8 cellular contexts compared by ENCODE assay signal in genomic region chr7:114414151-114415053, GRCh38. TPM values are rescaled to one million over a fixed set of nuclear protein-coding genes. Genes with fewer than 3 reads are reported as not detected.
DNase-seq lines count a peak whose midpoint lies in the region; ATAC-seq, FAIRE-seq and TF ChIP-seq lines count a peak whose summit lies in the region.

FOXP2 (plus strand) TSS chr7:114414815; CDS start chr7:114426512, 11,697 bp downstream.

- H3K36me3 ChIP-seq in DND-41 (ENCODE audit: insufficient read depth, low read length) = no peaks in the 10 kb centered on the region
- no peaks in the 10 kb centered on the region for H3K36me3 ChIP-seq in esophagus squamous epithelium
- H3K36me3 ChIP-seq in pancreas = no peaks in the 10 kb centered on the region

- no peak for TF ChIP-seq POLR2A in esophagus squamous epithelium (IDR thresholded peaks at IDR 0.05)

- no peaks in the 10 kb centered on the region for H3K79me2 ChIP-seq in DND-41 (ENCODE audit: insufficient read depth, low read length)

- H3K9me3 ChIP-seq in DND-41 (ENCODE audit: insufficient read depth, low read length, severe bottlenecking) (no peaks in the 10 kb centered on the region), esophagus squamous epithelium (no peaks in the 10 kb centered on the region), pancreas (no peaks in the 10 kb centered on the region)

- ATAC-seq in DND-41 (ENCODE audit: insufficient read depth, low read depth) (peak; percentile 53; the same call in 2 of the 3 replicates), pancreas (peak; percentile 40 to 62 (median 49))

- H3K4me1 ChIP-seq in DND-41 (ENCODE audit: insufficient read depth, low read length) (no peaks in the 10 kb centered on the region), esophagus squamous epithelium (peaks cover 0 to 57% (median 3%) of the 10 kb centered on the region in 3 donors), pancreas (peaks cover 4 to 30% (median 9%) of the 10 kb centered on the region in 3 donors)

- intact Hi-C loops in esophagus squamous epithelium (cut with DNase I) (loop anchor here (5.0 kb wide), 1 partner anchor 327 kb away; no protein-coding TSS in a partner anchor), pancreas (cut with DNase I) (no loop called here)

- H3K4me3 ChIP-seq in DND-41 (ENCODE audit: low read depth in 1 of 2, low read length in 2 of 2) (no peak within 1 kb of the TSS), esophagus squamous epithelium (peak within 1 kb of the TSS; percentile 28 to 63 (median 46)), pancreas (peak within 1 kb of the TSS in 2 of 4 donors; percentile 10 to 28)

- H3K27ac ChIP-seq in DND-41 (ENCODE audit: low read length) (no peak within 1 kb of the TSS), esophagus squamous epithelium (peak within 1 kb of the TSS; percentile 83 to 92 (median 86)), pancreas (peak within 1 kb of the TSS in 3 of 4 donors; percentile 4 to 68 (median 62))

- H3K27me3 ChIP-seq in DND-41 (ENCODE audit: insufficient read depth, low read length, poor library complexity) (peaks cover 30% of the 10 kb centered on the region), esophagus squamous epithelium (no peaks in the 10 kb centered on the region), pancreas (no peaks in the 10 kb centered on the region)

- no peak within 1 kb of the TSS for H3K4me2 ChIP-seq in DND-41 (ENCODE audit: insufficient read depth, low read length)

- no peak for FAIRE-seq in pancreas (lab: Jason Lieb, UNC)

- no peak within 1 kb of the TSS for H3K9ac ChIP-seq in DND-41 (ENCODE audit: low read depth, low read length)

- 0 to 13% methylated on average over 2 of the region's 2 CpGs for WGBS in esophagus squamous epithelium, 2 donors
- WGBS in pancreas, 2 donors = 2 to 5% methylated on average over 2 of the region's 2 CpGs

- DNase-seq in DND-41 = no peak
- DNase-seq in NCI-H748 (lab: John Stamatoyannopoulos, UW; ENCODE audit: unreplicated experiment) = peak; percentile 88
- DNase-seq in esophagus squamous epithelium (lab: John Stamatoyannopoulos, UW) = no peak
- no peak for DNase-seq in pancreas
- DNase-seq in cerebellar nuclear complex (lab: John Stamatoyannopoulos, UW) = no peak
- DNase-seq in activated gamma-delta T cell treated with Interleukin-2 at 50 U/mL for 16 hours = no peak
- DNase-seq in stimulated activated CD4-positive, alpha-beta T cell treated with anti-CD3 and anti-CD28 coated beads, Interleukin-2, amount 100 ng/mL, for 24 hours = no peak
- no peak for DNase-seq in T-helper 9 cell

- H2AFZ ChIP-seq in DND-41 (ENCODE audit: low read depth, low read length) = no peak within 1 kb of the TSS

- H4K20me1 ChIP-seq in DND-41 (ENCODE audit: insufficient read depth, low read length) = no peaks in the 10 kb centered on the region

- no peak for TF ChIP-seq CTCF in DND-41 (IDR thresholded peaks at IDR 0.05; ENCODE audit: borderline replicate concordance, extremely low read depth, low read length, poor library complexity, severe bottlenecking)
- no peak for TF ChIP-seq CTCF in esophagus squamous epithelium (IDR thresholded peaks at IDR 0.05)
- no peak for TF ChIP-seq CTCF in pancreas (IDR thresholded peaks at IDR 0.05)

RNA-seq across cellular contexts. Expression of gene FOXP2, which starts in this region (rescaled TPM):
- total RNA-seq in esophagus squamous epithelium = 10 to 100 TPM in 1 of 4 donors, 1 to 10 TPM in 3; 5.6 to 22.1 (median 6.7) TPM
- 10 to 100 TPM in 4 of 6 donors, 1 to 10 TPM in 2; 8.7 to 12.6 (median 10.4) TPM for total RNA-seq in pancreas
- 1 to 10 TPM; 2.7 to 2.9 TPM for polyA plus RNA-seq in pancreas

Comparison
In these comparisons a context has a peak if more than half of its experiments do, and no peak if none do; other contexts are left out.
1. H3K4me3 ChIP-seq: peak in esophagus squamous epithelium (4 of 4); none in DND-41 (0 of 2).